18 cellular contexts compared by ENCODE assay signal in genomic region chr12:108052260-108052659, GRCh38.
DNase-seq lines count a peak whose midpoint lies in the region; ATAC-seq, FAIRE-seq and TF ChIP-seq lines count a peak whose summit lies in the region.
"Had no signal": no experiment of that assay in that cellular context is flagged by ENCODE, and none has a peak within 500 bp of the region (broad histone marks: within the 10 kb centered on the region; RNA-seq: fewer than 3 reads in every experiment).

No MANE protein-coding gene starts in this region.

- DNase-seq in CD8-positive, alpha-beta memory T cell: peak in 1 of 5 donors; percentile 35
- DNase-seq in OCI-M1 (lab: John Stamatoyannopoulos, UW): peak; percentile 1
- peak; percentile 52 for DNase-seq in central memory CD4-positive, alpha-beta T cell
- no peak for DNase-seq in stimulated activated effector memory CD8-positive, alpha-beta T cell treated with anti-CD3 and anti-CD28 coated beads, Interleukin-12 subunit alpha, Interleukin-12 subunit beta, amount 100 ng/mL, for 72 hours (ENCODE audit: low spot score in 2 of 2)
- DNase-seq in left lung: no peak
- DNase-seq in T-helper 1 cell: no peak
- no peak for DNase-seq in GM12891 (ENCODE audit: insufficient read length, low spot score)
- DNase-seq: C1 segment of cervical spinal cord, COR-L47, DMS153, DND-41, GDM1, H9 had no signal

- H3K4me3 Mint-ChIP-seq in CD8-positive, alpha-beta memory T cell: peak overlapping the region in 2 of 7 donors; percentile 48 to 51
- no peak overlapping the region for H3K4me3 Mint-ChIP-seq in stimulated activated effector memory CD8-positive, alpha-beta T cell treated with anti-CD3 and anti-CD28 coated beads, Interleukin-12 subunit alpha, Interleukin-12 subunit beta, amount 100 ng/mL, for 72 hours
- H3K4me3 Mint-ChIP-seq: GM23338, H9 had no signal

- no peak for TF ChIP-seq POLR2A in GM12891 (IDR thresholded peaks at IDR 0.05; ENCODE audit: low read depth, low read length)

- intact Hi-C loops in left lung (cut with DNase I): no loop called here

- H3K4me1 ChIP-seq in CD8-positive, alpha-beta memory T cell (ENCODE audit: insufficient read depth, low read length): no peaks in the 10 kb centered on the region
- no peaks in the 10 kb centered on the region for H3K4me1 ChIP-seq in left lung

- POLR2A ChIA-PET in CD8-positive, alpha-beta memory T cell (lab: Charles Lee): no interaction called here

- H3K36me3 Mint-ChIP-seq in CD8-positive, alpha-beta memory T cell: peaks cover 0 to 3% (median 0%) of the 10 kb centered on the region in 3 donors
- H3K36me3 Mint-ChIP-seq in stimulated activated effector memory CD8-positive, alpha-beta T cell treated with anti-CD3 and anti-CD28 coated beads, Interleukin-12 subunit alpha, Interleukin-12 subunit beta, amount 100 ng/mL, for 72 hours: no peaks in the 10 kb centered on the region

- peak overlapping the region in 6 of 8 donors; percentile 61 to 93 (median 70) for H3K27ac Mint-ChIP-seq in CD8-positive, alpha-beta memory T cell
- H3K27ac Mint-ChIP-seq in stimulated activated effector memory CD8-positive, alpha-beta T cell treated with anti-CD3 and anti-CD28 coated beads, Interleukin-12 subunit alpha, Interleukin-12 subunit beta, amount 100 ng/mL, for 72 hours: peak overlapping the region; percentile 16
- H3K27ac Mint-ChIP-seq: GM23338, H9 had no signal

- ATAC-seq in stimulated activated effector memory CD8-positive, alpha-beta T cell treated with anti-CD3 and anti-CD28 coated beads, Interleukin-12 subunit alpha, Interleukin-12 subunit beta, amount 100 ng/mL, for 72 hours: peak; percentile 54
- no peak for ATAC-seq in left lung
- ATAC-seq in HG02798 (IDR thresholded peaks at IDR 0.05; ENCODE audit: poor library complexity, unreplicated experiment): no peak
- ATAC-seq: GM12878, GM23338, HCT116 had no signal

- H3K27me3 Mint-ChIP-seq in CD8-positive, alpha-beta memory T cell: peaks cover 10 to 28% of the 10 kb centered on the region in 2 donors

- H3K9me3 Mint-ChIP-seq in CD8-positive, alpha-beta memory T cell: peaks cover 0 to 6% (median 0%) of the 10 kb centered on the region in 5 donors
- no peaks in the 10 kb centered on the region for H3K9me3 Mint-ChIP-seq in stimulated activated effector memory CD8-positive, alpha-beta T cell treated with anti-CD3 and anti-CD28 coated beads, Interleukin-12 subunit alpha, Interleukin-12 subunit beta, amount 100 ng/mL, for 72 hours
- H3K9me3 Mint-ChIP-seq: GM23338, H9 had no signal

- H3K4me1 Mint-ChIP-seq in CD8-positive, alpha-beta memory T cell: peaks cover 0 to 25% (median 22%) of the 10 kb centered on the region in 3 donors
- peaks cover 27% of the 10 kb centered on the region for H3K4me1 Mint-ChIP-seq in stimulated activated effector memory CD8-positive, alpha-beta T cell treated with anti-CD3 and anti-CD28 coated beads, Interleukin-12 subunit alpha, Interleukin-12 subunit beta, amount 100 ng/mL, for 72 hours

- CTCF ChIA-PET in CD8-positive, alpha-beta memory T cell (lab: Charles Lee): no interaction called here

- no peaks in the 10 kb centered on the region for H3K9me3 ChIP-seq in CD8-positive, alpha-beta memory T cell (ENCODE audit: low read length)
- no peaks in the 10 kb centered on the region for H3K9me3 ChIP-seq in left lung

- H3K36me3 ChIP-seq in CD8-positive, alpha-beta memory T cell (ENCODE audit: insufficient read depth, low read length): no peaks in the 10 kb centered on the region
- H3K36me3 ChIP-seq in left lung: no peaks in the 10 kb centered on the region

- H3K27me3 ChIP-seq in CD8-positive, alpha-beta memory T cell (ENCODE audit: insufficient read depth, low read length, poor library complexity, severe bottlenecking): no peaks in the 10 kb centered on the region
- peaks cover 0 to 57% of the 10 kb centered on the region in 2 donors for H3K27me3 ChIP-seq in left lung

- no peak for TF ChIP-seq CTCF in left lung (IDR thresholded peaks at IDR 0.05)

- no peak overlapping the region for H3K27ac ChIP-seq in CD8-positive, alpha-beta memory T cell (ENCODE audit: low read depth, low read length)
- H3K27ac ChIP-seq in left lung: no peak overlapping the region

- FAIRE-seq in GM12891 (lab: Jason Lieb, UNC): no peak
- FAIRE-seq: GM12878, GM18507 had no signal

- H3K4me3 ChIP-seq in CD8-positive, alpha-beta memory T cell (ENCODE audit: low read length): no peak overlapping the region
- H3K4me3 ChIP-seq in left lung: no peak overlapping the region
- H3K4me3 ChIP-seq: GM12878, GM23338 had no signal

TF ChIP-seq in GM12891, 5 proteins besides CTCF, POLR2A, EP300 and RAD21:
- TF ChIP-seq POU2F2 (IDR thresholded peaks at IDR 0.05; ENCODE audit: low read depth, low read length) (no peak), POLR2AphosphoS5 (IDR thresholded peaks at IDR 0.05; ENCODE audit: low read depth, low read length) (no peak), TAF1 (IDR thresholded peaks at IDR 0.05; ENCODE audit: low read depth, low read length) (no peak)
TF ChIP-seq in GM12891: peak in this region for 0.

Comparison
In these comparisons a context has a peak if more than half of its experiments do, and no peak if none do; other contexts are left out.
1. DNase-seq: peak in OCI-M1 (single experiment) and central memory CD4-positive, alpha-beta T cell (single experiment); none in stimulated activated effector memory CD8-positive, alpha-beta T cell treated with anti-CD3 and anti-CD28 coated beads, Interleukin-12 subunit alpha, Interleukin-12 subunit beta, amount 100 ng/mL, for 72 hours (0 of 2), left lung (0 of 2), T-helper 1 cell (0 of 5) and GM12891 (single experiment).